Comparison of ENCODE assay signal across 1 cellular context in the genomic region with DNA sequence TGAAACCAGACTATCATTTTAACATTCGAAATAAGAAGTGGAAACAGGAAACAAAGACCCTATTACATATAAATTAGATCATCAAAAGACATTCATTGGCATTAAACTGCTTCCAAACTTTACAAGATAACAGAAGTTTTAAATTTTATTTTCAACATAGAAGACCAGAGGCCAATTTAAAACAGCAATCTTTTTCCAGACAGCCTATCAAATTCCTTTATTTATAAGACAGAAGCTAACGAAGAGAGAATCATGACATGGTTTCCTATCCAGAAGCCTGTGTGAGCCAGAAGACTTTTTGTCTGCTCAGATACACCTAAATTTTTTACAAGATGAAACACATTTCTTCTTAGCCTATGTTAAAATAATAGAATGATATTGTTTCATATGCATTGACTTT.
TF ChIP-seq lines count a peak whose summit lies in the region.

No MANE protein-coding gene starts in this region.

TF ChIP-seq in GM23338, 12 proteins besides CTCF, POLR2A, EP300 and RAD21 (continued from another document):
- no peak for TF ChIP-seq ZNF462 (CRISPR knock-in tag; IDR thresholded peaks at IDR 0.05)
- TF ChIP-seq ETS1 (IDR thresholded peaks at IDR 0.05): no peak
- TF ChIP-seq CREB1 (CRISPR knock-in tag; IDR thresholded peaks at IDR 0.05; ENCODE audit: low read depth): no peak
- TF ChIP-seq EZH2 (IDR thresholded peaks at IDR 0.05; ENCODE audit: low read depth, unreplicated experiment): no peak
